ENCODE assay signal across 17 cellular contexts in the genomic region with DNA sequence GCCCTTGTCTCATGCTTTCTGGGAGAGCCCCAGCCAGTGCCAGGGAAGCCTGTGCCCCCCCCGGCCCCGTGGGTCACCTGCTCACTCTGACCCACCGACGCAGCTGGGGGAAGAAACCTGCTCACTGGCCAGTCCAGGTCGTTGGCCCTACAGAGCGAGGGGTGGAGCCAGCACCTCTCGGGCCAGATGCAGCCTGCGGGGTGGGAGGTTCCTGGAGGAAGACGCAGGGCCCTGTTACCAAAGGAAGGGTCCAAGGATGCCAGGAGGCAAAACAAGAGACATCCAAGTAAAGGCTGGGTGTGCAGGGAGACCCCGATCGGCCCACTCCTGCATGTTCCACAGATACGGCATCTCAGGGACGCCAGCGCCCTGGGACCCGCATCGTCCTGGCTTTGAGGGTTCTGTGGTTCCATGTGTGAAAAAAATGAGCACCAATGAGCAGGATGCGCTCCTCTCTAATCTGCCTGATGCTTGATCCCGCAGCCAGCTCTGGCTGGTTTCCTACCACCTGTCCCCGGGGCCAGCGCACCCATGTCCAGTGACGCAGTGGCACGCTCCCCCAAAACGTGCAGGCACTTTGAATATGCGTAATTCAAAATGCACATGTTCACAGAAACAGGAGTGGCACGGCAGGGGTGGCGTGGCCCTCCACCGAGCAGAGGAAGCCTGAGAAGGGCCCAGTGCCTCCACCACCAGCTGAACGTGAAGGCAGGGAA.
"Had no signal": no experiment of that assay in that cellular context is flagged by ENCODE, and none has a peak within 500 bp of the region (broad histone marks: within the 10 kb centered on the region; RNA-seq: fewer than 3 reads in every experiment).

No MANE protein-coding gene starts in this region.

- H3K9me3 ChIP-seq: adrenal gland, breast epithelium, lower lobe of right lung, neutrophil had no signal

- H3K36me3 ChIP-seq: adrenal gland, breast epithelium, lower lobe of right lung, neutrophil had no signal

- H3K36me3 Mint-ChIP-seq: activated naive CD4-positive, alpha-beta T cell treated with anti-CD3 and anti-CD28 coated beads, Interleukin-2, amount 50 U/mL, for 72 hours; natural killer cell; T-cell had no signal

- DNase-seq: activated CD8-positive, alpha-beta memory T cell treated with anti-CD3 and anti-CD28 coated beads for 24 hours; activated gamma-delta T cell treated with Interleukin-2 at 50 U/mL for 16 hours; activated T-cell treated with anti-CD3 and anti-CD28 coated beads, Interleukin-2, amount 50 U/mL, for 72 hours; cerebellar nuclear complex; effector memory CD4-positive, alpha-beta T cell; natural killer cell; stimulated activated CD4-positive, alpha-beta T cell treated with anti-CD3 and anti-CD28 coated beads, Interleukin-2, amount 100 ng/mL, for 24 hours; stimulated activated naive CD4-positive, alpha-beta T cell treated with Interleukin-2 at 50 U/mL for 16 hours; T-cell; trophoblast cell had no signal

- ATAC-seq: activated CD4-positive, CD25-positive, alpha-beta regulatory T cell treated with anti-CD3 and anti-CD28 coated beads, Interleukin-2, amount 50 U/mL, for 24 hours; activated naive CD4-positive, alpha-beta T cell treated with anti-CD3 and anti-CD28 coated beads, Interleukin-2, amount 50 U/mL, for 72 hours; activated T-cell treated with anti-CD3 and anti-CD28 coated beads, Interleukin-2, amount 50 U/mL, for 72 hours; lower lobe of right lung; T-cell had no signal

- H3K4me1 Mint-ChIP-seq: natural killer cell, T-cell had no signal

- H3K4me3 ChIP-seq: adrenal gland, breast epithelium, lower lobe of right lung had no signal

- H3K4me3 Mint-ChIP-seq: activated T-cell treated with anti-CD3 and anti-CD28 coated beads, Interleukin-2, amount 50 U/mL, for 72 hours; natural killer cell; T-cell had no signal

- H3K27ac Mint-ChIP-seq: activated naive CD4-positive, alpha-beta T cell treated with anti-CD3 and anti-CD28 coated beads, Interleukin-2, amount 50 U/mL, for 72 hours; activated T-cell treated with anti-CD3 and anti-CD28 coated beads, Interleukin-2, amount 50 U/mL, for 72 hours; natural killer cell; T-cell had no signal

- H3K4me1 ChIP-seq: adrenal gland, breast epithelium, lower lobe of right lung, parathyroid adenoma had no signal

- H3K27ac ChIP-seq: adrenal gland, breast epithelium, lower lobe of right lung, neutrophil, parathyroid adenoma had no signal

- H3K9me3 Mint-ChIP-seq: natural killer cell, T-cell had no signal
